Comparison of ENCODE assay signal across 25 cellular contexts in genomic region chr12:64860446-64860998, GRCh38. TPM values are rescaled to one million over a fixed set of nuclear protein-coding genes. Genes with fewer than 3 reads are reported as not detected.
"Had no signal": no experiment of that assay in that cellular context is flagged by ENCODE, and none has a peak within 500 bp of the region (broad histone marks: within the 10 kb centered on the region; RNA-seq: fewer than 3 reads in every experiment).

No MANE protein-coding gene starts in this region.

- DNase-seq: Karpas-422; KBM-7; MG63; NCI-H1092; NCI-H1105 treated with DMSO at 0.1 percent for 48 hours; NCI-H1417 treated with DMSO at 0.1 percent for 48 hours; NCI-H146; NCI-H1694 treated with DMSO at 0.1 percent for 48 hours; NCI-H1930; NCI-H2081; NCI-H2107; NCI-H226; NCI-H446; NCI-H510A; NCI-H524 treated with DMSO at 0.1 percent for 48 hours; NCI-H69; NCI-H774; NK-92 treated with Interleukin-12 subunit alpha and Interleukin-12 subunit beta, amount 100 ng/mL, for 24 hours; PC-9; Peyer's patch; Right ventricle myocardium superior; SIG-M5 had no signal

- H3K9me3 ChIP-seq: MG63, Peyer's patch, SJSA1 had no signal

- H3K4me3 ChIP-seq: MG63, PC-9, Peyer's patch, SJSA1, SK-N-MC had no signal

- H3K27ac ChIP-seq: PC-9, Peyer's patch, SJSA1, SK-N-MC had no signal

- H3K4me1 ChIP-seq: Peyer's patch, SJSA1 had no signal

- H3K36me3 ChIP-seq: MG63, Peyer's patch, SJSA1 had no signal

- H3K4me2 ChIP-seq: PC-9 had no signal

- H2AFZ ChIP-seq: PC-9 had no signal

- H3K27me3 ChIP-seq: Peyer's patch had no signal

RNA-seq across cellular contexts. Expression of gene TBC1D30, which starts 36.1 kb away (rescaled TPM):
- total RNA-seq: RPMI7951, SJSA1 had no signal
